ENCODE assay signal across 27 cellular contexts in the genomic region with DNA sequence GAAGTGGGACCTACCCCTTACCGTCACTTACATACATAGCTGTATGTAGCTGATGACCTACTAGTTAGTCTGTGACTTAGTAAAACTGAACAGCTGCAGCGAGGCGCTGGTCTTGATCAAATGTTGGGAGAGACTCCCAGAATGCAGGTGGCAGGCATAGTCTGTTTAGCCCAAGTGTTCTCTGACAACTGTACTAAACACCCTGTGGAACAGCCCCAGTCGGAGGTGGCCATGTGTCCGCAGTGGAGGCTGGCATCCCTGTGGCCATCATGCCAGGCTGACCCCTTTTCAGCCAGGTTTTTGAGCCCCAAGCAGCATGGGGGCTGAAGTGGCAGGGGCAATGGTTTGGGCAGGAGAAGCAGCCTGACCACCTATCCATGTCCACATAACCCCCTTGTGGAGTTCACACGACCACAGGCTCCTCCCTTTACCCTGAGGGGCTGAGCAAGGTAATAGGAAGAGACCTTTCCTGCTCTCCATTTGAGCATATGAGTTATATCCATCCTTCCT. TPM values are rescaled to one million over a fixed set of nuclear protein-coding genes. Genes with fewer than 3 reads are reported as not detected.
DNase-seq lines count a peak whose midpoint lies in the region; FAIRE-seq and TF ChIP-seq lines count a peak whose summit lies in the region.
"Had no signal": no experiment of that assay in that cellular context is flagged by ENCODE, and none has a peak within 500 bp of the region (broad histone marks: within the 10 kb centered on the region; RNA-seq: fewer than 3 reads in every experiment).

No MANE protein-coding gene starts in this region.

- H2BK5ac ChIP-seq in H1 (ENCODE audit: low read depth, low read length) = peak overlapping the region; percentile 30
- no peak overlapping the region for H2BK5ac ChIP-seq in neuronal stem cell (ENCODE audit: low read length)

- H3K27me3 ChIP-seq in H1 (replicated peaks in 1 of 4; ENCODE audit: control insufficient read depth in 3 of 4, extremely low read depth in 1 of 4, insufficient read depth in 3 of 4, low read length in 3 of 4) (peaks cover 0 to 3% (median 2%) of the 10 kb centered on the region in 4 experiments; a peak in 6 of 7 replicates), neuronal stem cell (ENCODE audit: control insufficient read depth in 3 of 3, insufficient read depth in 3 of 3, low read depth in 1 of 3, low read length in 3 of 3) (peaks cover under 1 to 4% (median 4%) of the 10 kb centered on the region in 3 experiments)
- H3K27me3 ChIP-seq: BE2C had no signal

- TF ChIP-seq CTCF in H1 (IDR thresholded peaks at IDR 0.05; ENCODE audit: control extremely low read depth in 1 of 3, insufficient read depth in 1 of 3, low read depth in 1 of 3, low read length in 3 of 3) = no peak
- TF ChIP-seq CTCF in type B pancreatic cell (conservative IDR thresholded peaks at IDR 0.05) = no peak

- H4K91ac ChIP-seq in H1 (replicated peaks; ENCODE audit: insufficient read length, low read length) (no peak overlapping the region), neuronal stem cell (ENCODE audit: low read depth, low read length, poor library complexity) (no peak overlapping the region)

- intact Hi-C loops in activated CD4-positive, alpha-beta memory T cell treated with anti-CD3 and anti-CD28 coated beads for 36 hours (cut with micrococcal nuclease) = no loop called here

- TF ChIP-seq POLR2A in H1 (IDR thresholded peaks at IDR 0.05; ENCODE audit: control extremely low read depth in 1 of 2, low read depth in 2 of 2, low read length in 2 of 2) = no peak

- TF ChIP-seq EP300 in H1 (IDR thresholded peaks at IDR 0.05; ENCODE audit: borderline replicate concordance in 1 of 2, low read depth in 2 of 2, low read length in 2 of 2) = no peak

- peak overlapping the region; percentile 75; the same call in 1 of the 2 replicates for H2BK12ac ChIP-seq in H1 (ENCODE audit: low read depth, low read length)
- no peak overlapping the region for H2BK12ac ChIP-seq in neuronal stem cell (ENCODE audit: low read length)

- H3K79me2 ChIP-seq in H1 (ENCODE audit: control insufficient read depth in 1 of 2, insufficient read depth in 2 of 2, low read length in 2 of 2) = peaks cover 0 to 31% of the 10 kb centered on the region in 2 experiments; a peak in 2 of 4 replicates

- no peak overlapping the region for H3K27ac Mint-ChIP-seq in activated CD4-positive, alpha-beta memory T cell treated with anti-CD3 and anti-CD28 coated beads for 36 hours
- no peak overlapping the region for H3K27ac Mint-ChIP-seq in activated CD4-positive, alpha-beta memory T cell treated with anti-CD3 and anti-CD28 coated beads, Interleukin-2, amount 10 ng/mL, durations not matched to agents 7 days and 5 days
- H3K27ac Mint-ChIP-seq in type B pancreatic cell = no peak overlapping the region
- H3K27ac Mint-ChIP-seq: CD14-positive monocyte; CD8-positive, alpha-beta memory T cell had no signal

- FAIRE-seq in H1 (lab: Jason Lieb, UNC) = no peak
- FAIRE-seq: GM12878, RCC 7860 had no signal

- H3K23me2 ChIP-seq in H1 (ENCODE audit: low read depth, low read length) = peaks cover 3% of the 10 kb centered on the region; the same call in 1 of the 2 replicates

- H3K14ac ChIP-seq in H1 (ENCODE audit: insufficient read length) (no peak overlapping the region), neuronal stem cell (ENCODE audit: low read length) (no peak overlapping the region)

- H3K36me3 ChIP-seq in H1 (ENCODE audit: control insufficient read depth in 2 of 4, insufficient read depth in 4 of 4, low read length in 3 of 4) (no peaks in the 10 kb centered on the region), neuronal stem cell (replicated peaks in 1 of 2; ENCODE audit: control insufficient read depth in 2 of 2, insufficient read depth in 2 of 2, low read length in 2 of 2) (no peaks in the 10 kb centered on the region)
- H3K36me3 ChIP-seq: BE2C had no signal

- no peak overlapping the region for H4K5ac ChIP-seq in H1 (ENCODE audit: insufficient read length, low read depth, low read length)

- H2AFZ ChIP-seq in H1 (ENCODE audit: low read length) (no peak overlapping the region), neuronal stem cell (ENCODE audit: low read length) (no peak overlapping the region)

- H3K4me3 ChIP-seq in H1 (ENCODE audit: extremely low read depth in 1 of 4, insufficient read depth in 2 of 4, low read depth in 3 of 4, low read length in 4 of 4) = no peak overlapping the region
- H3K4me3 ChIP-seq in neuronal stem cell (ENCODE audit: low read length in 2 of 2) = no peak overlapping the region
- H3K4me3 ChIP-seq: GM12878 had no signal

- H3K27me3 Mint-ChIP-seq in activated CD4-positive, alpha-beta memory T cell treated with anti-CD3 and anti-CD28 coated beads for 36 hours = peaks cover 3% of the 10 kb centered on the region
- peaks cover 4% of the 10 kb centered on the region for H3K27me3 Mint-ChIP-seq in activated CD4-positive, alpha-beta memory T cell treated with anti-CD3 and anti-CD28 coated beads, Interleukin-2, amount 10 ng/mL, durations not matched to agents 7 days and 5 days
- H3K27me3 Mint-ChIP-seq in type B pancreatic cell = peaks cover 16% of the 10 kb centered on the region

- H3K4me1 ChIP-seq in H1 (replicated peaks in 1 of 4; ENCODE audit: control insufficient read depth in 3 of 4, insufficient read depth in 4 of 4, low read length in 3 of 4) (peaks cover 13 to 52% (median 36%) of the 10 kb centered on the region in 4 experiments), neuronal stem cell (ENCODE audit: control insufficient read depth in 2 of 2, insufficient read depth in 1 of 2, low read depth in 1 of 2, low read length in 2 of 2) (peaks cover 5 to 20% of the 10 kb centered on the region in 2 donors)

- POLR2A ChIA-PET in activated CD4-positive, alpha-beta memory T cell treated with anti-CD3 and anti-CD28 coated beads for 36 hours (lab: Charles Lee) = no interaction called here
- POLR2A ChIA-PET in activated CD4-positive, alpha-beta memory T cell treated with anti-CD3 and anti-CD28 coated beads, Interleukin-2, amount 10 ng/mL, durations not matched to agents 7 days and 5 days (lab: Charles Lee) = no interaction called here
- POLR2A ChIA-PET in H1 (lab: Charles Lee; ENCODE audit: partially characterized antibody) = no interaction called here

- no peak overlapping the region for H3K4me3 Mint-ChIP-seq in activated CD4-positive, alpha-beta memory T cell treated with anti-CD3 and anti-CD28 coated beads for 36 hours
- H3K4me3 Mint-ChIP-seq in activated CD4-positive, alpha-beta memory T cell treated with anti-CD3 and anti-CD28 coated beads, Interleukin-2, amount 10 ng/mL, durations not matched to agents 7 days and 5 days = no peak overlapping the region
- H3K4me3 Mint-ChIP-seq in type B pancreatic cell = no peak overlapping the region
- H3K4me3 Mint-ChIP-seq: CD14-positive monocyte; CD8-positive, alpha-beta memory T cell had no signal

- no peak overlapping the region for H3K18ac ChIP-seq in H1 (ENCODE audit: extremely low read depth, low read length)
- no peak overlapping the region for H3K18ac ChIP-seq in neuronal stem cell (ENCODE audit: low read length)

- 94% methylated on average over 6 of the region's 6 CpGs; no CpG with 5 or more reads in 1 of the 2 experiments for WGBS in H1 (ENCODE audit: extremely low coverage in 1 of 2, insufficient coverage in 1 of 2, insufficient read length in 1 of 2, insufficient replicate concordance in 2 of 2, low coverage in 1 of 2, low lambda C conversion rate in 2 of 2, missing lambda C conversion rate in 1 of 2), 2 experiments
- no CpG with 5 or more reads among the region's 6 CpGs for WGBS in neuronal stem cell (ENCODE audit: extremely low coverage in 2 of 2, insufficient read length in 2 of 2, insufficient replicate concordance in 1 of 2), 2 donors

- H3K9me3 ChIP-seq in H1 (ENCODE audit: insufficient read depth in 2 of 2, low read depth in 1 of 2, low read length in 1 of 2) = no peaks in the 10 kb centered on the region
- no peaks in the 10 kb centered on the region for H3K9me3 ChIP-seq in neuronal stem cell (replicated peaks in 1 of 2; ENCODE audit: control insufficient read depth in 2 of 2, insufficient read depth in 1 of 2, low read depth in 1 of 2, low read length in 2 of 2)
- H3K9me3 ChIP-seq: BE2C had no signal

- H3K36me3 Mint-ChIP-seq in activated CD4-positive, alpha-beta memory T cell treated with anti-CD3 and anti-CD28 coated beads for 36 hours = no peaks in the 10 kb centered on the region
- no peaks in the 10 kb centered on the region for H3K36me3 Mint-ChIP-seq in activated CD4-positive, alpha-beta memory T cell treated with anti-CD3 and anti-CD28 coated beads, Interleukin-2, amount 10 ng/mL, durations not matched to agents 7 days and 5 days (ENCODE audit: low read depth)
- no peaks in the 10 kb centered on the region for H3K36me3 Mint-ChIP-seq in type B pancreatic cell
- H3K36me3 Mint-ChIP-seq: CD14-positive monocyte; CD8-positive, alpha-beta memory T cell had no signal

- H3K4me1 Mint-ChIP-seq in activated CD4-positive, alpha-beta memory T cell treated with anti-CD3 and anti-CD28 coated beads for 36 hours (ENCODE audit: low read depth) = no peaks in the 10 kb centered on the region
- no peaks in the 10 kb centered on the region for H3K4me1 Mint-ChIP-seq in activated CD4-positive, alpha-beta memory T cell treated with anti-CD3 and anti-CD28 coated beads, Interleukin-2, amount 10 ng/mL, durations not matched to agents 7 days and 5 days
- H3K4me1 Mint-ChIP-seq in type B pancreatic cell (ENCODE audit: unreplicated experiment) = peaks cover 5% of the 10 kb centered on the region
- H3K4me1 Mint-ChIP-seq: CD14-positive monocyte; CD8-positive, alpha-beta memory T cell had no signal

- CTCF ChIA-PET in activated CD4-positive, alpha-beta memory T cell treated with anti-CD3 and anti-CD28 coated beads for 36 hours (lab: Charles Lee) = no interaction called here
- CTCF ChIA-PET in activated CD4-positive, alpha-beta memory T cell treated with anti-CD3 and anti-CD28 coated beads, Interleukin-2, amount 10 ng/mL, durations not matched to agents 7 days and 5 days (lab: Charles Lee) = no interaction called here
- CTCF ChIA-PET in H1 (lab: Charles Lee; ENCODE audit: partially characterized antibody) = interaction anchor here (0.5 to 3.4 kb wide), 15 partner anchors 9 to 428 kb away, joined by 3 to 22 read pairs (median 3); no protein-coding TSS in a partner anchor

- H2BK120ac ChIP-seq in H1 (replicated peaks; ENCODE audit: low read depth, low read length) (no peak overlapping the region), neuronal stem cell (ENCODE audit: low read depth, low read length) (no peak overlapping the region)

- H3K23ac ChIP-seq in H1 (ENCODE audit: insufficient read length) = no peak overlapping the region
- H3K23ac ChIP-seq in neuronal stem cell (ENCODE audit: low read depth, low read length, poor library complexity) = no peak overlapping the region

- H3K27ac ChIP-seq in H1 (ENCODE audit: low read depth, low read length) (no peak overlapping the region), neuronal stem cell (replicated peaks; ENCODE audit: low read length) (no peak overlapping the region)
- H3K27ac ChIP-seq: 22Rv1, HL-60 had no signal

- no peak for TF ChIP-seq RAD21 in H1 (IDR thresholded peaks at IDR 0.05 in 1 of 2, conservative IDR thresholded peaks at IDR 0.05 in 1 of 2; ENCODE audit: low read depth in 2 of 2, low read length in 2 of 2)

- peaks cover 8% of the 10 kb centered on the region for H3K79me1 ChIP-seq in H1 (ENCODE audit: low read depth, low read length)
- H3K79me1 ChIP-seq in neuronal stem cell (ENCODE audit: low read depth, low read length) = no peaks in the 10 kb centered on the region

- H3K4me2 ChIP-seq in H1 (ENCODE audit: insufficient read depth in 1 of 2, low read depth in 2 of 2, low read length in 2 of 2) (no peak overlapping the region; a peak in 1 of 4 replicates), neuronal stem cell (ENCODE audit: insufficient read depth, low read length, poor library complexity, severe bottlenecking) (no peak overlapping the region)

- H4K8ac ChIP-seq in H1 (ENCODE audit: extremely low read depth, insufficient read depth, low read length) (no peak overlapping the region), neuronal stem cell (ENCODE audit: low read depth, low read length) (no peak overlapping the region)

- H2BK20ac ChIP-seq in H1 (ENCODE audit: low read length) = 0 out of 2 replicates have a peak overlapping the region, but pooled peaks have one; percentile 61

- H4K20me1 ChIP-seq in H1 (replicated peaks in 1 of 2; ENCODE audit: control insufficient read depth in 1 of 2, insufficient read depth in 2 of 2, low read length in 2 of 2) = peaks cover 2 to 12% of the 10 kb centered on the region in 2 experiments

- H3K9me3 Mint-ChIP-seq in activated CD4-positive, alpha-beta memory T cell treated with anti-CD3 and anti-CD28 coated beads for 36 hours = no peaks in the 10 kb centered on the region
- no peaks in the 10 kb centered on the region for H3K9me3 Mint-ChIP-seq in activated CD4-positive, alpha-beta memory T cell treated with anti-CD3 and anti-CD28 coated beads, Interleukin-2, amount 10 ng/mL, durations not matched to agents 7 days and 5 days
- no peaks in the 10 kb centered on the region for H3K9me3 Mint-ChIP-seq in type B pancreatic cell
- H3K9me3 Mint-ChIP-seq: CD8-positive, alpha-beta memory T cell had no signal

- DNase-seq in activated CD4-positive, alpha-beta memory T cell treated with anti-CD3 and anti-CD28 coated beads for 36 hours = peak; percentile 1
- DNase-seq in activated CD4-positive, alpha-beta memory T cell treated with anti-CD3 and anti-CD28 coated beads, Interleukin-2, amount 10 ng/mL, durations not matched to agents 7 days and 5 days = no peak
- DNase-seq in H1 (ENCODE audit: low read depth in 1 of 2, low spot score in 2 of 2) (no peak), neuronal stem cell (ENCODE audit: low spot score) (no peak), type B pancreatic cell (ENCODE audit: extremely low spot score, unreplicated experiment) (peak; percentile 57), Ammon's horn (ENCODE audit: low spot score) (no peak)
- DNase-seq in activated CD8-positive, alpha-beta memory T cell treated with anti-CD3 and anti-CD28 coated beads, Interleukin-2, amount 50 U/mL, for 4 hours = no peak
- DNase-seq: BE2C; CD8-positive, alpha-beta memory T cell; DMS 273 treated with DMSO at 0.1 percent for 48 hours; DMS79; EL; GDM1; GOT3; NCI-H1092; NCI-H1417 treated with DMSO at 0.1 percent for 48 hours; NCI-H187; NCI-H2081 treated with DMSO at 0.1 percent for 48 hours; NCI-H2171; NCI-H524; NCI-H748 treated with DMSO at 0.1 percent for 48 hours; SIG-M5 had no signal

- H3K4ac ChIP-seq in H1 (replicated peaks; ENCODE audit: insufficient read length, low read depth, low read length) (no peak overlapping the region), neuronal stem cell (ENCODE audit: low read length) (no peak overlapping the region)

- H2AK5ac ChIP-seq in H1 (ENCODE audit: low read depth, low read length) (no peak overlapping the region; the same call in 1 of the 2 replicates), neuronal stem cell (ENCODE audit: low read depth, low read length) (no peak overlapping the region)

- H3K9ac ChIP-seq in H1 (replicated peaks in 1 of 4; ENCODE audit: extremely low read depth in 1 of 4, low read depth in 3 of 4, low read length in 3 of 4) = no peak overlapping the region
- peak overlapping the region; percentile 45 for H3K9ac ChIP-seq in neuronal stem cell (ENCODE audit: low read depth, low read length, poor library complexity)

- H3K56ac ChIP-seq in H1 (replicated peaks; ENCODE audit: insufficient read length, low read depth, low read length) = no peak overlapping the region

- H2BK15ac ChIP-seq in H1 (ENCODE audit: low read length) (peak overlapping the region; percentile 40; the same call in 1 of the 2 replicates), neuronal stem cell (ENCODE audit: low read length) (no peak overlapping the region)

RNA-seq across cellular contexts. Expression of gene ADCY1, which starts 7.2 kb away (rescaled TPM):
- total RNA-seq in activated CD4-positive, alpha-beta memory T cell treated with anti-CD3 and anti-CD28 coated beads for 36 hours = under 1 TPM; 0.57 to 0.58 TPM
- 1 to 10 TPM; 3.9 to 4.3 TPM for total RNA-seq in activated CD4-positive, alpha-beta memory T cell treated with anti-CD3 and anti-CD28 coated beads, Interleukin-2, amount 10 ng/mL, durations not matched to agents 7 days and 5 days
- total RNA-seq in H1 (2021; fragmentation: NEBNext Ultra II Directional; extraction: Animal tissue kit (Norgen Biotek cat#: 25700)) = 25.9 and 26.9 TPM in 2 replicates
- polyA plus RNA-seq in H1 (2011; rRNA removed) = 7.9 and 11.8 TPM in 2 replicates
- polyA plus RNA-seq in H1 (2011; cell fraction: cytosol; rRNA removed) = 10.0 TPM
- 19.8 TPM for polyA plus RNA-seq in H1 (2011; cell fraction: nucleus; rRNA removed)
- 10.6 to 12.4 TPM (median 11.8 TPM) in 4 replicates for polyA plus RNA-seq in H1 (2012, experiment 1 of 2)
- polyA plus RNA-seq in H1 (2012, experiment 2 of 2) = 5.5 TPM
- 13.8 TPM for polyA plus RNA-seq in H1 (2013, experiment 1 of 2)
- polyA plus RNA-seq in H1 (2013, experiment 2 of 2) = 13.3 TPM
- polyA minus RNA-seq in H1 (2011; rRNA and poly(A)+ RNA removed) = 40.6 and 43.2 TPM in 2 replicates
- polyA minus RNA-seq in H1 (2011; cell fraction: cytosol; rRNA and poly(A)+ RNA removed) = 14.8 TPM
- 21.8 TPM for polyA minus RNA-seq in H1 (2011; cell fraction: nucleus; rRNA and poly(A)+ RNA removed)
- polyA plus RNA-seq in neuronal stem cell (2013, experiment 1 of 2) = 5.1 TPM
- polyA plus RNA-seq in neuronal stem cell (2013, experiment 2 of 2) = 4.8 TPM
- total RNA-seq in type B pancreatic cell (ENCODE audit: low replicate concordance) = 19.0 and 25.1 TPM in 2 replicates
- polyA plus RNA-seq: CD8-positive, alpha-beta memory T cell had no signal

Comparison
In these comparisons a context has a peak if more than half of its experiments do, and no peak if none do; other contexts are left out.
1. DNase-seq: peak in activated CD4-positive, alpha-beta memory T cell treated with anti-CD3 and anti-CD28 coated beads for 36 hours (single experiment) and type B pancreatic cell (single experiment); none in activated CD4-positive, alpha-beta memory T cell treated with anti-CD3 and anti-CD28 coated beads, Interleukin-2, amount 10 ng/mL, durations not matched to agents 7 days and 5 days (single experiment), H1 (0 of 2), neuronal stem cell (single experiment), activated CD8-positive, alpha-beta memory T cell treated with anti-CD3 and anti-CD28 coated beads, Interleukin-2, amount 50 U/mL, for 4 hours (single experiment) and Ammon's horn (single experiment).